20 cellular contexts compared by ENCODE assay signal in genomic region chr5:63963926-63964325, GRCh38. TPM values are rescaled to one million over a fixed set of nuclear protein-coding genes. Genes with fewer than 3 reads are reported as not detected.
"Had no signal": no experiment of that assay in that cellular context is flagged by ENCODE, and none has a peak within 500 bp of the region (broad histone marks: within the 10 kb centered on the region; RNA-seq: fewer than 3 reads in every experiment).

No MANE protein-coding gene starts in this region.

- H3K27ac ChIP-seq: brain microvascular endothelial cell, KMS-11 had no signal

- DNase-seq: activated B cell treated with CpG ODN at 0.5 μM for 24 hours; activated CD4-positive, alpha-beta T cell treated with anti-CD3 and anti-CD28 coated beads for 1 hour; activated CD4-positive, alpha-beta T cell treated with anti-CD3 and anti-CD28 coated beads, Interleukin-2, amount 10 ng/mL, durations not matched to agents 24 days and 14 days; activated CD4-positive, alpha-beta T cell treated with anti-CD3 and anti-CD28 coated beads, Interleukin-2, amount 50 U/mL, for 48 hours; activated CD8-positive, alpha-beta memory T cell treated with anti-CD3 and anti-CD28 coated beads, Interleukin-2, amount 10 ng/mL, durations not matched to agents 7 days and 5 days; activated effector memory CD4-positive, alpha-beta T cell treated with Interleukin-2 at 50 U/mL for 16 hours; activated naive CD4-positive, alpha-beta T cell treated with anti-CD3 and anti-CD28 coated beads for 36 hours; activated T-cell treated with anti-CD3 and anti-CD28 coated beads, Interleukin-2, amount 50 U/mL, for 24 hours; amygdala; brain microvascular endothelial cell; NCI-H1048; NCI-H146; NCI-H187 treated with DMSO at 0.1 percent for 48 hours; NCI-H2107; T-helper 17 cell; T-helper 9 cell had no signal

- H3K36me3 ChIP-seq: brain microvascular endothelial cell had no signal

RNA-seq across cellular contexts. Expression of gene HTR1A, which starts 1.7 kb away (rescaled TPM):
- total RNA-seq: activated B cell treated with CpG ODN at 0.5 μM for 24 hours; activated CD4-positive, alpha-beta T cell treated with anti-CD3 and anti-CD28 coated beads, Interleukin-2, amount 10 ng/mL, durations not matched to agents 24 days and 14 days; activated CD8-positive, alpha-beta memory T cell treated with anti-CD3 and anti-CD28 coated beads, Interleukin-2, amount 10 ng/mL, durations not matched to agents 7 days and 5 days; activated naive CD4-positive, alpha-beta T cell treated with anti-CD3 and anti-CD28 coated beads for 36 hours; activated T-helper 1 cell treated with anti-CD3 and anti-CD28 coated beads, Interleukin-12 subunit alpha, Interleukin-12 subunit beta, Interleukin-2, Interleukin-4 antibody, amounts not matched to agents 30 ng/mL and 10 ng/mL and 1 ng/mL, durations not matched to agents 14 hours and 24 hours and 36 hours; astrocyte; cardiac septum; T-helper 17 cell had no signal
